In the genomic region with DNA sequence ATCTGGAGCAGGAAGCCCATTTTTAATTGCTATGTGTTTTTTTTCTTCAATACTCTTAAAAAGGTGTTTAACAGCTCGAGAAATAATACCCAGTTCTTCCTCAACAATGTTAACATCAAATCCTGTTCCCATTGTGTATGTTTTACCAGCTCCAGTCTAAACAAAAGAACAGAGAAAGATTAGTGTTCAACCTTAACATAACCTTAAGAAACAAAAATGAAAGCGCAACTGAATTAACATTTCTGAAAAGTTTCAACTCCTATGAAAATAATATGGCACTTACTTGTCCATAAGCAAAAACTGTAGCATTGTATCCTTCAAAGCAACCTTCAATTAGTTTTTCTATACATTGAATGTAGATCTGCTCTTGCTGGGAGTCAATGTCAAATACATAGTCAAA, we compare ENCODE assay signal across 21 cellular contexts.
DNase-seq lines count a peak whose midpoint lies in the region; ATAC-seq, FAIRE-seq and TF ChIP-seq lines count a peak whose summit lies in the region.
"Had no signal": no experiment of that assay in that cellular context is flagged by ENCODE, and none has a peak within 500 bp of the region (broad histone marks: within the 10 kb centered on the region; RNA-seq: fewer than 3 reads in every experiment).

No MANE protein-coding gene starts in this region.

- H3K4me1 ChIP-seq in GM12878 (ENCODE audit: control insufficient read depth, insufficient read depth, low read length), result peaks cover 27% of the 10 kb centered on the region

- SMC1A ChIA-PET in GM12878 (lab: Charles Lee; ENCODE audit: uncharacterized antibody, unreplicated experiment), result interaction anchor here (0.6 to 1.3 kb wide), 2 partner anchors 132 to 251 kb away, joined by 3 read pairs; no protein-coding TSS in a partner anchor

- TF ChIP-seq POLR2A in GM12878 (IDR thresholded peaks at IDR 0.05; ENCODE audit: low read depth, low read length), result no peak

- H3K79me2 ChIP-seq in GM12878 (ENCODE audit: control insufficient read depth, insufficient read depth, low read length), result no peaks in the 10 kb centered on the region; the same call in 1 of the 2 replicates

- ATAC-seq in GM18502 (IDR thresholded peaks at IDR 0.05; ENCODE audit: poor library complexity, unreplicated experiment) (peak; percentile 26), HG02938 (IDR thresholded peaks at IDR 0.05; ENCODE audit: unreplicated experiment) (peak; percentile 47), GM12878 (peak; percentile 43)
- ATAC-seq: T-cell had no signal

- RAD21 ChIA-PET in GM12878 (lab: Charles Lee; ENCODE audit: unreplicated experiment), result no interaction called here

- peak overlapping the region; percentile 67 for H3K27ac ChIP-seq in GM12878 (ENCODE audit: control insufficient read depth, insufficient read depth)

- no peaks in the 10 kb centered on the region for H4K20me1 ChIP-seq in GM12878 (ENCODE audit: control insufficient read depth, insufficient read depth)

- intact Hi-C loops in GM12878 (cut with micrococcal nuclease; ENCODE audit: unreplicated experiment), result no loop called here

- 65% methylated on average over 2 of the region's 2 CpGs for WGBS in GM12878 (ENCODE audit: insufficient coverage, insufficient replicate concordance, low lambda C conversion rate, missing lambda C conversion rate)

- peak overlapping the region; percentile 39 for H3K9ac ChIP-seq in GM12878 (ENCODE audit: control insufficient read depth, insufficient read depth, low read length)
- H3K9ac ChIP-seq: SK-N-SH had no signal

- peak; percentile 81 for FAIRE-seq in GM12878 (lab: Jason Lieb, UNC)
- FAIRE-seq: RCC 7860 had no signal

- H2AFZ ChIP-seq in GM12878 (ENCODE audit: control insufficient read depth, low read depth, low read length), result peak overlapping the region; percentile 60

- POLR2A ChIA-PET in GM12878 (lab: Charles Lee), result no interaction called here

- CTCF ChIA-PET in GM12878 (lab: Yijun Ruan, JAX), result interaction anchor here (1.1 to 1.7 kb wide), 2 partner anchors 8 to 251 kb away, joined by 3 read pairs; no protein-coding TSS in a partner anchor

- no peak for TF ChIP-seq EP300 in GM12878 (IDR thresholded peaks at IDR 0.05; ENCODE audit: borderline replicate concordance in 1 of 2, control insufficient read depth in 1 of 2, low read depth in 2 of 2, low read length in 2 of 2)

- H3K27me3 ChIP-seq in GM12878 (replicated peaks in 1 of 2; ENCODE audit: control insufficient read depth in 2 of 2, insufficient read depth in 2 of 2, low read length in 1 of 2), result no peaks in the 10 kb centered on the region

- H3K4me3 ChIP-seq in GM12865 (ENCODE audit: low read depth, low read length) (0 out of 2 replicates have a peak overlapping the region, but pooled peaks have one; percentile 3), GM12878 (no peak overlapping the region)

- no TSS peak for BruUV-seq in GM12878 (replicated peaks; lab: Mats Ljungman, UMichigan)

- TF ChIP-seq CTCF in GM12865 (IDR thresholded peaks at IDR 0.05; ENCODE audit: insufficient read depth, low read depth, low read length, missing control alignments) (no peak), GM12878 (IDR thresholded peaks at IDR 0.05 in 2 of 3, conservative IDR thresholded peaks at IDR 0.05 in 1 of 3; ENCODE audit: control insufficient read depth in 2 of 3, extremely low read depth in 1 of 3, insufficient read depth in 1 of 3, low read depth in 3 of 3, low read length in 3 of 3) (no peak)

- in situ Hi-C loops in GM12878 (cut with MboI), result no loop called here

- no peaks in the 10 kb centered on the region; a peak in 1 of 4 replicates for H3K36me3 ChIP-seq in GM12878 (ENCODE audit: control insufficient read depth in 2 of 2, insufficient read depth in 2 of 2, low read length in 1 of 2)

- H3K9me3 ChIP-seq in GM12878 (replicated peaks; ENCODE audit: control insufficient read depth, insufficient read depth, low read length), result no peaks in the 10 kb centered on the region; the same call in 1 of the 3 replicates
- H3K9me3 ChIP-seq: SK-N-SH had no signal

- TF ChIP-seq RAD21 in GM12878 (IDR thresholded peaks at IDR 0.05; ENCODE audit: insufficient read depth, low read depth, low read length), result no peak

- peak overlapping the region; percentile 68; the same call in 1 of the 2 replicates for H3K4me2 ChIP-seq in GM12878 (ENCODE audit: control insufficient read depth, insufficient read depth)
- H3K4me2 ChIP-seq: SK-N-SH had no signal

- DNase-seq in GM12865 (ENCODE audit: low read depth) (peak; percentile 31), GM12878 (ENCODE audit: low read depth, low spot score) (no peak), NCI-H526 treated with DMSO at 0.1 percent for 48 hours (lab: John Stamatoyannopoulos, UW) (no peak)
- no peak for DNase-seq in activated effector memory CD4-positive, alpha-beta T cell treated with anti-CD3 and anti-CD28 coated beads, Interleukin-2, amount 50 U/mL, for 16 hours
- no peak for DNase-seq in stimulated activated CD4-positive, alpha-beta T cell treated with anti-CD3 and anti-CD28 coated beads, Interleukin-4, amount 100 ng/mL, for 24 hours
- DNase-seq: ACHN, AML-193, DMS 273 treated with DMSO at 0.1 percent for 48 hours, GOT3, IMR-90, Kasumi-1, NCI-H1105, NCI-H1694, NCI-H345, NCI-H526, SHP77, SK-N-SH, T-cell had no signal

TF ChIP-seq in GM12878, 131 proteins besides CTCF, POLR2A, EP300 and RAD21:
- TF ChIP-seq SMAD5 (IDR thresholded peaks at IDR 0.05; ENCODE audit: low read depth) (no peak), SUZ12 (IDR thresholded peaks at IDR 0.05; ENCODE audit: unreplicated experiment) (no peak), FOXM1 (IDR thresholded peaks at IDR 0.05; ENCODE audit: low read depth, low read length) (no peak), MYB (IDR thresholded peaks at IDR 0.05; ENCODE audit: borderline replicate concordance, low read depth, low read length) (no peak), ZNF24 (IDR thresholded peaks at IDR 0.05) (no peak)
- TF ChIP-seq, protein P1, sequence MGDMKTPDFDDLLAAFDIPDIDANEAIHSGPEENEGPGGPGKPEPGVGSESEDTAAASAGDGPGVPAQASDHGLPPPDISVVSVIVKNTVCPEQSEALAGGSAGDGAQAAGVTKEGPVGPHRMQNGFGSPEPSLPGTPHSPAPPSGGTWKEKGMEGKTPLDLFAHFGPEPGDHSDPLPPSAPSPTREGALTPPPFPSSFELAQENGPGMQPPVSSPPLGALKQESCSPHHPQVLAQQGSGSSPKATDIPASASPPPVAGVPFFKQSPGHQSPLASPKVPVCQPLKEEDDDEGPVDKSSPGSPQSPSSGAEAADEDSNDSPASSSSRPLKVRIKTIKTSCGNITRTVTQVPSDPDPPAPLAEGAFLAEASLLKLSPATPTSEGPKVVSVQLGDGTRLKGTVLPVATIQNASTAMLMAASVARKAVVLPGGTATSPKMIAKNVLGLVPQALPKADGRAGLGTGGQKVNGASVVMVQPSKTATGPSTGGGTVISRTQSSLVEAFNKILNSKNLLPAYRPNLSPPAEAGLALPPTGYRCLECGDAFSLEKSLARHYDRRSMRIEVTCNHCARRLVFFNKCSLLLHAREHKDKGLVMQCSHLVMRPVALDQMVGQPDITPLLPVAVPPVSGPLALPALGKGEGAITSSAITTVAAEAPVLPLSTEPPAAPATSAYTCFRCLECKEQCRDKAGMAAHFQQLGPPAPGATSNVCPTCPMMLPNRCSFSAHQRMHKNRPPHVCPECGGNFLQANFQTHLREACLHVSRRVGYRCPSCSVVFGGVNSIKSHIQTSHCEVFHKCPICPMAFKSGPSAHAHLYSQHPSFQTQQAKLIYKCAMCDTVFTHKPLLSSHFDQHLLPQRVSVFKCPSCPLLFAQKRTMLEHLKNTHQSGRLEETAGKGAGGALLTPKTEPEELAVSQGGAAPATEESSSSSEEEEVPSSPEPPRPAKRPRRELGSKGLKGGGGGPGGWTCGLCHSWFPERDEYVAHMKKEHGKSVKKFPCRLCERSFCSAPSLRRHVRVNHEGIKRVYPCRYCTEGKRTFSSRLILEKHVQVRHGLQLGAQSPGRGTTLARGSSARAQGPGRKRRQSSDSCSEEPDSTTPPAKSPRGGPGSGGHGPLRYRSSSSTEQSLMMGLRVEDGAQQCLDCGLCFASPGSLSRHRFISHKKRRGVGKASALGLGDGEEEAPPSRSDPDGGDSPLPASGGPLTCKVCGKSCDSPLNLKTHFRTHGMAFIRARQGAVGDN (IDR thresholded peaks at IDR 0.05), result no peak
- TF ChIP-seq, protein P2, sequence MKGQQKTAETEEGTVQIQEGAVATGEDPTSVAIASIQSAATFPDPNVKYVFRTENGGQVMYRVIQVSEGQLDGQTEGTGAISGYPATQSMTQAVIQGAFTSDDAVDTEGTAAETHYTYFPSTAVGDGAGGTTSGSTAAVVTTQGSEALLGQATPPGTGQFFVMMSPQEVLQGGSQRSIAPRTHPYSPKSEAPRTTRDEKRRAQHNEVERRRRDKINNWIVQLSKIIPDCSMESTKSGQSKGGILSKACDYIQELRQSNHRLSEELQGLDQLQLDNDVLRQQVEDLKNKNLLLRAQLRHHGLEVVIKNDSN (IDR thresholded peaks at IDR 0.05; ENCODE audit: borderline replicate concordance, extremely low read length, insufficient read depth, low read depth, low read length), result no peak
- TF ChIP-seq, protein P3, sequence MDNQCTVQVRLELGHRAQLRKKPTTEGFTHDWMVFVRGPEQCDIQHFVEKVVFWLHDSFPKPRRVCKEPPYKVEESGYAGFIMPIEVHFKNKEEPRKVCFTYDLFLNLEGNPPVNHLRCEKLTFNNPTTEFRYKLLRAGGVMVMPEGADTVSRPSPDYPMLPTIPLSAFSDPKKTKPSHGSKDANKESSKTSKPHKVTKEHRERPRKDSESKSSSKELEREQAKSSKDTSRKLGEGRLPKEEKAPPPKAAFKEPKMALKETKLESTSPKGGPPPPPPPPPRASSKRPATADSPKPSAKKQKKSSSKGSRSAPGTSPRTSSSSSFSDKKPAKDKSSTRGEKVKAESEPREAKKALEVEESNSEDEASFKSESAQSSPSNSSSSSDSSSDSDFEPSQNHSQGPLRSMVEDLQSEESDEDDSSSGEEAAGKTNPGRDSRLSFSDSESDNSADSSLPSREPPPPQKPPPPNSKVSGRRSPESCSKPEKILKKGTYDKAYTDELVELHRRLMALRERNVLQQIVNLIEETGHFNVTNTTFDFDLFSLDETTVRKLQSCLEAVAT (IDR thresholded peaks at IDR 0.05), result no peak
